Comparison of ENCODE assay signal across 13 cellular contexts in genomic region chr5:147688965-147689364, GRCh38.
DNase-seq lines count a peak whose midpoint lies in the region; ATAC-seq and TF ChIP-seq lines count a peak whose summit lies in the region.
"Had no signal": no experiment of that assay in that cellular context is flagged by ENCODE, and none has a peak within 500 bp of the region (broad histone marks: within the 10 kb centered on the region; RNA-seq: fewer than 3 reads in every experiment).

No MANE protein-coding gene starts in this region.

- DNase-seq in IMR-90, result no peak
- DNase-seq in body of pancreas, result peak; percentile 15 to 44 (median 42)
- peak; percentile 20 to 41 for DNase-seq in hippocampal formation (lab: John Stamatoyannopoulos, UW)
- peak; percentile 88 for DNase-seq in sigmoid colon
- no peak for DNase-seq in NCI-H2171 treated with DMSO at 0.1 percent for 48 hours (lab: John Stamatoyannopoulos, UW)
- no peak for DNase-seq in SK-N-DZ (ENCODE audit: low spot score)
- no peak for DNase-seq in mesenteric fat pad (ENCODE audit: low spot score)
- DNase-seq: activated CD4-positive, alpha-beta T cell treated with anti-CD3 and anti-CD28 coated beads, Interleukin-2, amount 10 ng/mL, durations not matched to agents 24 days and 14 days; H7; SJCRH30 had no signal

- peak in 2 of 4 donors; percentile 20 to 29 for TF ChIP-seq EP300 in sigmoid colon (IDR thresholded peaks at IDR 0.05)

- no peak overlapping the region for H2AK9ac ChIP-seq in IMR-90 (replicated peaks; ENCODE audit: low read depth, low read length, poor library complexity)

- H3K27me3 ChIP-seq in IMR-90 (ENCODE audit: control insufficient read depth, insufficient read depth, low read length) (no peaks in the 10 kb centered on the region), body of pancreas (no peaks in the 10 kb centered on the region), sigmoid colon (no peaks in the 10 kb centered on the region)
- H3K27me3 ChIP-seq: SJCRH30 had no signal

- H3K23ac ChIP-seq in IMR-90 (ENCODE audit: low read depth, low read length), result no peak overlapping the region

- ATAC-seq in IMR-90 (ENCODE audit: low read depth) (peak; percentile 56), body of pancreas (peak; percentile 48), GM18511 (IDR thresholded peaks at IDR 0.05; ENCODE audit: unreplicated experiment) (no peak)
- ATAC-seq: K562; natural killer cell treated with Interleukin-12 subunit alpha and Interleukin-12 subunit beta and Interleukin-15 and Interleukin-18, amount 100 ng/mL, for 72 hours had no signal

- no peak overlapping the region for H4K91ac ChIP-seq in IMR-90 (ENCODE audit: insufficient read depth, low read depth, low read length)

- H2BK5ac ChIP-seq in IMR-90 (ENCODE audit: low read depth, low read length, poor library complexity, severe bottlenecking), result no peak overlapping the region

- no TSS peak for BruUV-seq in IMR-90 (replicated peaks; lab: Mats Ljungman, UMichigan)

- no peaks in the 10 kb centered on the region for H4K20me1 ChIP-seq in IMR-90 (ENCODE audit: insufficient read depth, low read length)

- TF ChIP-seq POLR2A in IMR-90 (IDR thresholded peaks at IDR 0.05; ENCODE audit: low read depth, low read length), result no peak
- no peak for TF ChIP-seq POLR2A in body of pancreas (IDR thresholded peaks at IDR 0.05)
- TF ChIP-seq POLR2A in sigmoid colon (IDR thresholded peaks at IDR 0.05), result no peak

- no peak overlapping the region for H4K5ac ChIP-seq in IMR-90 (ENCODE audit: low read depth, low read length)

- no peak overlapping the region for H2BK15ac ChIP-seq in IMR-90 (ENCODE audit: low read depth, low read length)

- no peak overlapping the region for H3K56ac ChIP-seq in IMR-90 (ENCODE audit: extremely low read depth, insufficient read depth, low read length)

- intact Hi-C loops in IMR-90 (cut with micrococcal nuclease) (no loop called here), body of pancreas (cut with DNase I) (no loop called here), sigmoid colon (cut with DNase I) (loop anchor here (5.0 kb wide), 2 partner anchors 57 to 98 kb away; no protein-coding TSS in a partner anchor)

- no peak overlapping the region for H3K4ac ChIP-seq in IMR-90 (ENCODE audit: low read depth, low read length)

- no peak overlapping the region for H3K9ac ChIP-seq in IMR-90 (ENCODE audit: low read depth, low read length)

- H3K4me2 ChIP-seq in IMR-90 (ENCODE audit: low read depth, low read length), result no peak overlapping the region

- no peaks in the 10 kb centered on the region for H3K9me1 ChIP-seq in IMR-90 (ENCODE audit: insufficient read depth, low read length)

- CTCF ChIA-PET in IMR-90 (lab: Yijun Ruan, JAX), result no interaction called here

- H2BK20ac ChIP-seq in IMR-90 (ENCODE audit: low read depth, low read length), result no peak overlapping the region

- no peaks in the 10 kb centered on the region for H3K4me1 ChIP-seq in IMR-90 (ENCODE audit: control insufficient read depth, insufficient read depth, low read length)
- no peaks in the 10 kb centered on the region for H3K4me1 ChIP-seq in body of pancreas
- peaks cover 2 to 47% (median 27%) of the 10 kb centered on the region in 4 donors for H3K4me1 ChIP-seq in sigmoid colon
- H3K4me1 ChIP-seq: SJCRH30 had no signal

- no peak overlapping the region for H3K18ac ChIP-seq in IMR-90 (ENCODE audit: low read depth, low read length)

- H3K36me3 ChIP-seq in IMR-90 (ENCODE audit: control insufficient read depth, insufficient read depth, low read length) (no peaks in the 10 kb centered on the region), body of pancreas (replicated peaks in 1 of 2; ENCODE audit: insufficient read depth in 1 of 2, low read depth in 2 of 2) (no peaks in the 10 kb centered on the region), sigmoid colon (no peaks in the 10 kb centered on the region)

- WGBS in IMR-90 (ENCODE audit: extremely low coverage in 2 of 2, insufficient read length in 1 of 2), 2 experiments, result 3% methylated on average over 4 of the region's 4 CpGs; no CpG with 5 or more reads in 1 of the 2 experiments
- WGBS in body of pancreas, 2 donors, result 24 to 33% methylated on average over 4 of the region's 4 CpGs
- WGBS in sigmoid colon, 2 donors, result 60 to 72% methylated on average over 4 of the region's 4 CpGs

- no peak overlapping the region for H4K8ac ChIP-seq in IMR-90 (ENCODE audit: low read depth in 2 of 2, low read length in 2 of 2)

- H3K27ac ChIP-seq in IMR-90 (ENCODE audit: insufficient read depth, low read length) (no peak overlapping the region), body of pancreas (no peak overlapping the region), sigmoid colon (peak overlapping the region; percentile 31 to 79 (median 74))
- H3K27ac ChIP-seq: SJCRH30 had no signal

- H2AFZ ChIP-seq in IMR-90 (replicated peaks; ENCODE audit: low read length, poor library complexity), result no peak overlapping the region

- POLR2A ChIA-PET in IMR-90 (lab: Charles Lee; ENCODE audit: unreplicated experiment), result interaction anchor here (0.5 kb wide), 1 partner anchor 180 kb away, joined by 12 read pairs; no protein-coding TSS in a partner anchor

- H3K79me1 ChIP-seq in IMR-90 (ENCODE audit: low read depth in 1 of 2, low read length in 2 of 2), result no peaks in the 10 kb centered on the region

- H3K9me3 ChIP-seq in IMR-90 (ENCODE audit: control insufficient read depth, insufficient read depth, low read length), result no peaks in the 10 kb centered on the region
- H3K9me3 ChIP-seq in body of pancreas, result no peaks in the 10 kb centered on the region
- no peaks in the 10 kb centered on the region for H3K9me3 ChIP-seq in sigmoid colon
- H3K9me3 ChIP-seq: SJCRH30 had no signal

- H3K14ac ChIP-seq in IMR-90 (replicated peaks; ENCODE audit: low read depth, low read length), result no peak overlapping the region

- no peak overlapping the region for H2BK120ac ChIP-seq in IMR-90 (ENCODE audit: low read depth, low read length)

- dilution Hi-C loops in IMR-90 (cut with HindIII; ENCODE audit: low sequenced_read_pairs, unreplicated experiment), result no loop called here

- TF ChIP-seq CTCF in IMR-90 (conservative IDR thresholded peaks at IDR 0.05; ENCODE audit: low read depth, low read length) (no peak), body of pancreas (IDR thresholded peaks at IDR 0.05) (no peak), sigmoid colon (IDR thresholded peaks at IDR 0.05) (no peak)

- in situ Hi-C loops in IMR-90 (cut with MboI; ENCODE audit: low sequenced_read_pairs), result no loop called here

- TF ChIP-seq RAD21 in IMR-90 (IDR thresholded peaks at IDR 0.05; ENCODE audit: low read length), result no peak

- no peak overlapping the region for H3K4me3 ChIP-seq in IMR-90 (ENCODE audit: insufficient read depth, low read depth, low read length)
- H3K4me3 ChIP-seq in body of pancreas, result no peak overlapping the region
- H3K4me3 ChIP-seq in sigmoid colon, result no peak overlapping the region
- H3K4me3 ChIP-seq: K562, SJCRH30 had no signal

- no peak overlapping the region for H2AK5ac ChIP-seq in IMR-90 (ENCODE audit: low read depth, low read length)

TF ChIP-seq in IMR-90, 13 proteins besides CTCF, POLR2A, EP300 and RAD21:
- TF ChIP-seq RCOR1 (IDR thresholded peaks at IDR 0.05; ENCODE audit: insufficient replicate concordance, low read length) (no peak), ELK1 (IDR thresholded peaks at IDR 0.05; ENCODE audit: borderline replicate concordance, low read depth, low read length) (no peak), BHLHE40 (IDR thresholded peaks at IDR 0.05; ENCODE audit: low read depth, low read length) (no peak), MXI1 (IDR thresholded peaks at IDR 0.05; ENCODE audit: borderline replicate concordance, low read depth, low read length) (no peak), USF2 (IDR thresholded peaks at IDR 0.05; ENCODE audit: low read depth, low read length) (no peak), SMC3 (IDR thresholded peaks at IDR 0.05; ENCODE audit: low read depth, low read length) (no peak), CHD1 (IDR thresholded peaks at IDR 0.05; ENCODE audit: low read depth, low read length) (no peak)

Comparison
In these comparisons a context has a peak if more than half of its experiments do, and no peak if none do; other contexts are left out.
1. DNase-seq: peak in body of pancreas (4 of 4), hippocampal formation (2 of 2) and sigmoid colon (single experiment); none in IMR-90 (single experiment), NCI-H2171 treated with DMSO at 0.1 percent for 48 hours (single experiment), SK-N-DZ (single experiment) and mesenteric fat pad (single experiment).
2. H3K27ac ChIP-seq: peak in sigmoid colon (4 of 4); none in IMR-90 (single experiment) and body of pancreas (0 of 4).